ENCODE assay signal across 16 cellular contexts in genomic region chr9:120558454-120558853, GRCh38.
"Had no signal": no experiment of that assay in that cellular context is flagged by ENCODE, and none has a peak within 500 bp of the region (broad histone marks: within the 10 kb centered on the region; RNA-seq: fewer than 3 reads in every experiment).

No MANE protein-coding gene starts in this region.

- H3K36me3 ChIP-seq: cardiac muscle cell, transverse colon had no signal

- H3K4me1 Mint-ChIP-seq: neural progenitor cell had no signal

- H3K9me3 Mint-ChIP-seq: naive thymus-derived CD4-positive, alpha-beta T cell; neural progenitor cell; T-helper 1 cell treated with Interleukin-12 subunit alpha and Interleukin-12 subunit beta and Interleukin-4 antibody, amounts not matched to agents 30 μg/mL and 1 μg/mL, for 36 hours had no signal

- H3K27me3 Mint-ChIP-seq: naive thymus-derived CD4-positive, alpha-beta T cell had no signal

- DNase-seq: activated gamma-delta T cell treated with Interleukin-2 at 50 U/mL for 16 hours; dermis blood vessel endothelial cell; effector CD8-positive, alpha-beta T cell; head of caudate nucleus; hypothalamus; left ventricle myocardium inferior; naive thymus-derived CD4-positive, alpha-beta T cell; spleen; stimulated activated CD4-positive, alpha-beta T cell treated with anti-CD3 and anti-CD28 coated beads, Interleukin-4, amount 100 ng/mL, for 24 hours; stomach; transverse colon had no signal

- H3K27ac Mint-ChIP-seq: neural progenitor cell; T-helper 1 cell treated with Interleukin-12 subunit alpha and Interleukin-12 subunit beta and Interleukin-4 antibody, amounts not matched to agents 30 μg/mL and 1 μg/mL, for 36 hours had no signal

- H3K27ac ChIP-seq: cardiac muscle cell, esophagus muscularis mucosa, left ventricle myocardium inferior, neural progenitor cell, spleen, stomach, suprapubic skin, transverse colon had no signal

- H3K27me3 ChIP-seq: cardiac muscle cell, esophagus muscularis mucosa, neural progenitor cell, spleen, stomach, suprapubic skin, transverse colon had no signal

- H3K9me3 ChIP-seq: esophagus muscularis mucosa, left ventricle myocardium inferior, spleen, stomach, suprapubic skin, transverse colon had no signal

- H3K4me3 Mint-ChIP-seq: naive thymus-derived CD4-positive, alpha-beta T cell; neural progenitor cell; T-helper 1 cell treated with Interleukin-12 subunit alpha and Interleukin-12 subunit beta and Interleukin-4 antibody, amounts not matched to agents 30 μg/mL and 1 μg/mL, for 36 hours had no signal

- H3K4me1 ChIP-seq: neural progenitor cell had no signal

- ATAC-seq: naive thymus-derived CD4-positive, alpha-beta T cell had no signal

- H3K4me3 ChIP-seq: cardiac muscle cell, esophagus muscularis mucosa, left ventricle myocardium inferior, neural progenitor cell, spleen, stomach, suprapubic skin, transverse colon had no signal
